Comparison of ENCODE assay signal across 10 cellular contexts in the genomic region with DNA sequence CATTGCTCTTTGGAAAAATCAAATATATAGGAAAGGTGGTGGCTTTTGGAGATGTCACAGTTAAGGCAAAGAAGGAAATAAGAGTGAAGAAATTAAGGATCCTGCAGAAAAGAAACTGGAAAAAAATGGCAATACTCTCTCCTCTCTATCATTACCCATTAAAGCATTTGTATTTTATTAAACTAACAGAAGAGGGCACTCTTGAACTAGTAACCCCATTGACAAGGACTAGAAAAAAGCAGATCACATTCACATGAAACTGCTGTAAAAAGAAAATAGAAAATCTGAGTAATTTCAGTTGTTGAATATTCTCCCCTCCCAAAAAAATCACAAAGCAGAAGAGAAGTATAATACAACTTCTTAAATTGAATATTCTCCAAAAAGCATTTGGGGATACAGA.
DNase-seq lines count a peak whose midpoint lies in the region; ATAC-seq and TF ChIP-seq lines count a peak whose summit lies in the region.
"Had no signal": no experiment of that assay in that cellular context is flagged by ENCODE, and none has a peak within 500 bp of the region (broad histone marks: within the 10 kb centered on the region; RNA-seq: fewer than 3 reads in every experiment).

No MANE protein-coding gene starts in this region.

- peaks cover 55% of the 10 kb centered on the region for H3K9me3 Mint-ChIP-seq in HFFc6
- H3K9me3 Mint-ChIP-seq: activated CD4-positive, alpha-beta memory T cell treated with anti-CD3 and anti-CD28 coated beads, Interleukin-2, amount 10 ng/mL, durations not matched to agents 7 days and 5 days had no signal

- no peaks in the 10 kb centered on the region for H3K36me3 ChIP-seq in OCI-LY3 (replicated peaks; ENCODE audit: low read depth, low read length)

- ATAC-seq in GM19395 (IDR thresholded peaks at IDR 0.05; ENCODE audit: unreplicated experiment) (no peak), HG03469 (IDR thresholded peaks at IDR 0.05; ENCODE audit: unreplicated experiment) (no peak)

- H3K4me3 ChIP-seq in OCI-LY3 (ENCODE audit: low read length), result no peak overlapping the region

- no peak overlapping the region for H2AFZ ChIP-seq in OCI-LY3 (ENCODE audit: low read depth, low read length)

- no peaks in the 10 kb centered on the region for H4K20me1 ChIP-seq in OCI-LY3 (ENCODE audit: insufficient read depth, low read length)

- TF ChIP-seq CTCF in HFFc6 (IDR thresholded peaks at IDR 0.05) (peak; percentile 50), OCI-LY3 (IDR thresholded peaks at IDR 0.05; ENCODE audit: low read depth, low read length) (peak; percentile 52)

- no peaks in the 10 kb centered on the region for H3K4me1 ChIP-seq in OCI-LY3 (ENCODE audit: low read length)

- no peak overlapping the region for H3K4me2 ChIP-seq in OCI-LY3 (ENCODE audit: low read length)

- H3K27ac ChIP-seq in OCI-LY3 (ENCODE audit: low read length), result no peak overlapping the region

- no peaks in the 10 kb centered on the region for H3K4me1 Mint-ChIP-seq in HFFc6 (ENCODE audit: low read depth)
- H3K4me1 Mint-ChIP-seq: activated CD4-positive, alpha-beta memory T cell treated with anti-CD3 and anti-CD28 coated beads, Interleukin-2, amount 10 ng/mL, durations not matched to agents 7 days and 5 days had no signal

- no peak overlapping the region for H3K4me3 Mint-ChIP-seq in HFFc6
- H3K4me3 Mint-ChIP-seq: activated CD4-positive, alpha-beta memory T cell treated with anti-CD3 and anti-CD28 coated beads, Interleukin-2, amount 10 ng/mL, durations not matched to agents 7 days and 5 days had no signal

- H3K27me3 Mint-ChIP-seq in HFFc6 (ENCODE audit: insufficient read depth), result peaks cover 2% of the 10 kb centered on the region; the same call in 1 of the 2 replicates
- H3K27me3 Mint-ChIP-seq: activated CD4-positive, alpha-beta memory T cell treated with anti-CD3 and anti-CD28 coated beads, Interleukin-2, amount 10 ng/mL, durations not matched to agents 7 days and 5 days had no signal

- no peaks in the 10 kb centered on the region for H3K79me2 ChIP-seq in OCI-LY3 (ENCODE audit: low read length)

- no peak overlapping the region for H3K9ac ChIP-seq in OCI-LY3 (ENCODE audit: low read length)

- no peak overlapping the region for H3K27ac Mint-ChIP-seq in HFFc6
- H3K27ac Mint-ChIP-seq: activated CD4-positive, alpha-beta memory T cell treated with anti-CD3 and anti-CD28 coated beads, Interleukin-2, amount 10 ng/mL, durations not matched to agents 7 days and 5 days had no signal

- H3K9me3 ChIP-seq in OCI-LY3 (ENCODE audit: insufficient read depth, low read length), result no peaks in the 10 kb centered on the region

- no peaks in the 10 kb centered on the region for H3K27me3 ChIP-seq in OCI-LY3 (ENCODE audit: low read depth, low read length)

- DNase-seq in COLO829 (ENCODE audit: low spot score) (peak; percentile 52), HFFc6 (peak; percentile 21), fibroblast of peridontal ligament (ENCODE audit: extremely low read depth) (peak; percentile 1), Ammon's horn (ENCODE audit: low spot score) (no peak), GM19240 (ENCODE audit: insufficient read length, low spot score) (no peak)
- DNase-seq: activated CD4-positive, alpha-beta memory T cell treated with anti-CD3 and anti-CD28 coated beads, Interleukin-2, amount 10 ng/mL, durations not matched to agents 7 days and 5 days; GF-D8 had no signal

- no peaks in the 10 kb centered on the region for H3K36me3 Mint-ChIP-seq in HFFc6 (ENCODE audit: low read depth)

Comparison
In these comparisons a context has a peak if more than half of its experiments do, and no peak if none do; other contexts are left out.
1. DNase-seq: peak in COLO829 (single experiment), HFFc6 (single experiment) and fibroblast of peridontal ligament (single experiment); none in Ammon's horn (single experiment) and GM19240 (single experiment).